1 cellular context compared by ENCODE assay signal in genomic region chr1:222713091-222714012, GRCh38.
TF ChIP-seq lines count a peak whose summit lies in the region.

No MANE protein-coding gene starts in this region.

TF ChIP-seq in HepG2, 621 proteins besides CTCF, POLR2A, EP300 and RAD21 (continued from another document):
- TF ChIP-seq HIC2 (CRISPR knock-in tag; IDR thresholded peaks at IDR 0.05; ENCODE audit: low read depth) (no peak), ZNF703 (CRISPR knock-in tag; IDR thresholded peaks at IDR 0.05; ENCODE audit: borderline replicate concordance) (no peak), DNMT3B (CRISPR knock-in tag; conservative IDR thresholded peaks at IDR 0.05) (no peak), THYN1 (CRISPR knock-in tag; IDR thresholded peaks at IDR 0.05; ENCODE audit: borderline replicate concordance, low read depth) (no peak), GRHL1 (CRISPR knock-in tag; conservative IDR thresholded peaks at IDR 0.05) (no peak), ZFY (CRISPR knock-in tag; IDR thresholded peaks at IDR 0.05) (peak; percentile 13; the same call in 1 of the 2 replicates), GMEB1 (CRISPR knock-in tag; IDR thresholded peaks at IDR 0.05; ENCODE audit: borderline replicate concordance) (peak; percentile 57; the same call in 1 of the 2 replicates), ZNF670 (CRISPR knock-in tag; IDR thresholded peaks at IDR 0.05; ENCODE audit: borderline replicate concordance) (no peak), ZNF331 (CRISPR knock-in tag; IDR thresholded peaks at IDR 0.05) (peak; percentile 19; the same call in 1 of the 2 replicates), GZF1 (CRISPR knock-in tag; IDR thresholded peaks at IDR 0.05) (no peak), CBX2 (IDR thresholded peaks at IDR 0.05; ENCODE audit: low read depth, low read length) (no peak), CBX2 (CRISPR knock-in tag; IDR thresholded peaks at IDR 0.05; ENCODE audit: low read depth) (no peak), ZNF816 (CRISPR knock-in tag; IDR thresholded peaks at IDR 0.05; ENCODE audit: borderline replicate concordance) (no peak), ZFAT (CRISPR knock-in tag; conservative IDR thresholded peaks at IDR 0.05) (no peak), ZSCAN25 (CRISPR knock-in tag; IDR thresholded peaks at IDR 0.05) (no peak), CERS6 (CRISPR knock-in tag; IDR thresholded peaks at IDR 0.05) (no peak), SSRP1 (CRISPR knock-in tag; IDR thresholded peaks at IDR 0.05) (peak; percentile 30; the same call in 1 of the 2 replicates), RXRB (CRISPR knock-in tag; IDR thresholded peaks at IDR 0.05; ENCODE audit: borderline replicate concordance) (no peak), ZNF549 (CRISPR knock-in tag; IDR thresholded peaks at IDR 0.05) (no peak), DMAP1 (CRISPR knock-in tag; IDR thresholded peaks at IDR 0.05) (0 out of 2 replicates have a peak, but pooled peaks have one; percentile 20), REPIN1 (CRISPR knock-in tag; IDR thresholded peaks at IDR 0.05; ENCODE audit: borderline replicate concordance, low read depth) (no peak), ZFP36L2 (CRISPR knock-in tag; IDR thresholded peaks at IDR 0.05) (no peak), CHD2 (IDR thresholded peaks at IDR 0.05; ENCODE audit: low read depth, low read length) (no peak), ZBTB7B (CRISPR knock-in tag; IDR thresholded peaks at IDR 0.05) (peak; percentile 83), HNF1A (IDR thresholded peaks at IDR 0.05; ENCODE audit: low read depth) (0 out of 2 replicates have a peak, but pooled peaks have one; percentile 15), HNF1A (CRISPR knock-in tag; IDR thresholded peaks at IDR 0.05; ENCODE audit: borderline replicate concordance) (no peak), SKI (IDR thresholded peaks at IDR 0.05; ENCODE audit: partially characterized antibody) (no peak), POLR2AphosphoS5 (IDR thresholded peaks at IDR 0.05; ENCODE audit: low read depth, low read length) (peak; percentile 81), GFI1 (CRISPR knock-in tag; IDR thresholded peaks at IDR 0.05; ENCODE audit: borderline replicate concordance) (no peak), BRCA1 (CRISPR knock-in tag; IDR thresholded peaks at IDR 0.05) (no peak), NAIF1 (CRISPR knock-in tag; IDR thresholded peaks at IDR 0.05; ENCODE audit: borderline replicate concordance) (no peak), CREB1 (IDR thresholded peaks at IDR 0.05) (no peak), CREB1 (CRISPR knock-in tag; IDR thresholded peaks at IDR 0.05) (no peak; the same call in none of the 2 replicates), ZNF530 (CRISPR knock-in tag; IDR thresholded peaks at IDR 0.05; ENCODE audit: low read depth) (no peak), ZNF614 (CRISPR knock-in tag; IDR thresholded peaks at IDR 0.05; ENCODE audit: borderline replicate concordance) (no peak), IKZF4 (CRISPR knock-in tag; IDR thresholded peaks at IDR 0.05; ENCODE audit: borderline replicate concordance, low read depth, not compliant biosample characterization) (no peak), RFX5 (IDR thresholded peaks at IDR 0.05; ENCODE audit: low read depth, low read length) (no peak), ZNF281 (CRISPR knock-in tag; IDR thresholded peaks at IDR 0.05; ENCODE audit: borderline replicate concordance) (no peak), ZBTB21 (CRISPR knock-in tag; IDR thresholded peaks at IDR 0.05) (no peak)
